Comparison of ENCODE assay signal across 16 cellular contexts in the genomic region with DNA sequence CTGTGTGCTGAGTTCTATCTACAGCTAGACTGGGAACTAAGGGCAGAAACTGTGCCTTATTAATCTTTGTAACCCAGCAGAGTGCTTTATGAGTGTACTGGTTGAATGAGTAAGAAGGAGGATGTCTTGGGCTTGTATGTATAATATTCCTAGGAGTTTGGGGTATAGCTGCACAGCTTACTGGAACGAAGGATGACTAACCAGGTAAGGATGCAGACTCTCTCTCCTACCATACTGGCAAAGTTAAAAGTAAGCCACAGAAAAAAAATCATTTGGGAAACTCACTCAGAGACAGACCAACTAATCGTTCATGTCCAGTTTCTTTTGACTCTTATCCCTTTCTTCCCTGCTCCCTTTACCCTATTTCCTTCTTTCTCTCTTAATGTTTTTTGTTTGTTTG. TPM values are rescaled to one million over a fixed set of nuclear protein-coding genes. Genes with fewer than 3 reads are reported as not detected.
A peak's percentile ranks its signal among the peaks of the same experiment; 100 is the strongest.
DNase-seq lines count a peak whose midpoint lies in the region; ATAC-seq and TF ChIP-seq lines count a peak whose summit lies in the region.
"Had no signal": no experiment of that assay in that cellular context is flagged by ENCODE, and none has a peak within 500 bp of the region (broad histone marks: within the 10 kb centered on the region; RNA-seq: fewer than 3 reads in every experiment).

No MANE protein-coding gene starts in this region.

- no peaks in the 10 kb centered on the region for H3K27me3 ChIP-seq in prostate gland (replicated peaks; ENCODE audit: insufficient read depth)
- H3K27me3 ChIP-seq: heart left ventricle had no signal

- H3K36me3 ChIP-seq in prostate gland: no peaks in the 10 kb centered on the region
- H3K36me3 ChIP-seq: heart left ventricle had no signal

- peaks cover 23% of the 10 kb centered on the region for H3K4me1 Mint-ChIP-seq in stimulated activated naive CD8-positive, alpha-beta T cell treated with anti-CD3 and anti-CD28 coated beads, Interleukin-15, Interleukin-2, amounts not matched to agents 100 ng/mL and 50 ng/mL, for 24 hours (ENCODE audit: low read depth)
- H3K4me1 Mint-ChIP-seq in stimulated activated naive CD8-positive, alpha-beta T cell treated with anti-CD3 and anti-CD28 coated beads, Interleukin-15, amount 100 ng/mL, for 72 hours: peaks cover 18% of the 10 kb centered on the region

- 80% methylated on average over 2 of the region's 2 CpGs for WGBS in prostate gland

- H3K9me3 ChIP-seq in prostate gland: no peaks in the 10 kb centered on the region
- H3K9me3 ChIP-seq: heart left ventricle, mucosa of descending colon had no signal

- TF ChIP-seq CTCF in fibroblast of pulmonary artery (IDR thresholded peaks at IDR 0.05; ENCODE audit: low read length, missing control alignments) (no peak), prostate gland (IDR thresholded peaks at IDR 0.05) (no peak)

- intact Hi-C loops in prostate gland (cut with DNase I): no loop called here

- no peaks in the 10 kb centered on the region for H3K4me1 ChIP-seq in prostate gland (replicated peaks)

- H3K27ac ChIP-seq in prostate gland: no peak overlapping the region
- H3K27ac ChIP-seq: heart left ventricle had no signal

- H3K4me3 ChIP-seq in fibroblast of pulmonary artery (replicated peaks; ENCODE audit: low read depth, low read length): no peak overlapping the region
- no peak overlapping the region for H3K4me3 ChIP-seq in prostate gland
- H3K4me3 ChIP-seq: heart left ventricle, mucosa of descending colon had no signal

- peak overlapping the region; percentile 18 for H3K27ac Mint-ChIP-seq in stimulated activated naive CD8-positive, alpha-beta T cell treated with anti-CD3 and anti-CD28 coated beads, Interleukin-15, Interleukin-2, amounts not matched to agents 100 ng/mL and 50 ng/mL, for 24 hours
- H3K27ac Mint-ChIP-seq in stimulated activated naive CD8-positive, alpha-beta T cell treated with anti-CD3 and anti-CD28 coated beads, Interleukin-15, amount 100 ng/mL, for 72 hours: no peak overlapping the region

- H3K4me3 Mint-ChIP-seq in stimulated activated naive CD8-positive, alpha-beta T cell treated with anti-CD3 and anti-CD28 coated beads, Interleukin-15, Interleukin-2, amounts not matched to agents 100 ng/mL and 50 ng/mL, for 24 hours: no peak overlapping the region
- H3K4me3 Mint-ChIP-seq in stimulated activated naive CD8-positive, alpha-beta T cell treated with anti-CD3 and anti-CD28 coated beads, Interleukin-15, amount 100 ng/mL, for 72 hours: peak overlapping the region in 1 of 2 donors; percentile 11

- H3K36me3 Mint-ChIP-seq in stimulated activated naive CD8-positive, alpha-beta T cell treated with anti-CD3 and anti-CD28 coated beads, Interleukin-15, Interleukin-2, amounts not matched to agents 100 ng/mL and 50 ng/mL, for 24 hours (ENCODE audit: low read depth): no peaks in the 10 kb centered on the region

- no peak for ATAC-seq in stimulated activated naive CD8-positive, alpha-beta T cell treated with anti-CD3 and anti-CD28 coated beads, Interleukin-15, amount 100 ng/mL, for 72 hours
- ATAC-seq: heart left ventricle, mucosa of descending colon had no signal

- no peak for TF ChIP-seq POLR2A in prostate gland (IDR thresholded peaks at IDR 0.05)

- H3K27me3 Mint-ChIP-seq in stimulated activated naive CD8-positive, alpha-beta T cell treated with anti-CD3 and anti-CD28 coated beads, Interleukin-15, Interleukin-2, amounts not matched to agents 100 ng/mL and 50 ng/mL, for 24 hours: no peaks in the 10 kb centered on the region
- no peaks in the 10 kb centered on the region for H3K27me3 Mint-ChIP-seq in stimulated activated naive CD8-positive, alpha-beta T cell treated with anti-CD3 and anti-CD28 coated beads, Interleukin-15, amount 100 ng/mL, for 72 hours

- DNase-seq in stimulated activated naive CD8-positive, alpha-beta T cell treated with anti-CD3 and anti-CD28 coated beads, Interleukin-15, amount 100 ng/mL, for 72 hours: no peak
- DNase-seq in SW480 (ENCODE audit: low spot score) (peak; percentile 28), fibroblast of pulmonary artery (ENCODE audit: low read depth) (peak; percentile 36), prostate gland (ENCODE audit: low spot score) (no peak), islet precursor cell (no peak), anterior cingulate cortex (lab: John Stamatoyannopoulos, UW) (no peak), superior temporal gyrus (ENCODE audit: extremely low spot score) (no peak)
- DNase-seq: activated CD4-positive, alpha-beta T cell treated with anti-CD3 and anti-CD28 coated beads, Interleukin-2, amount 50 U/mL, for 1 hour; C1 segment of cervical spinal cord; heart left ventricle; mucosa of descending colon; NCI-H2029 treated with DMSO at 0.1 percent for 48 hours; RPMI8226; stimulated activated CD4-positive, alpha-beta T cell treated with anti-CD3 and anti-CD28 coated beads, Interleukin-15, amount 100 ng/mL, for 24 hours; stimulated activated naive CD4-positive, alpha-beta T cell treated with Interleukin-2 at 50 U/mL for 16 hours had no signal

- no peaks in the 10 kb centered on the region for H3K9me3 Mint-ChIP-seq in stimulated activated naive CD8-positive, alpha-beta T cell treated with anti-CD3 and anti-CD28 coated beads, Interleukin-15, Interleukin-2, amounts not matched to agents 100 ng/mL and 50 ng/mL, for 24 hours
- H3K9me3 Mint-ChIP-seq in stimulated activated naive CD8-positive, alpha-beta T cell treated with anti-CD3 and anti-CD28 coated beads, Interleukin-15, amount 100 ng/mL, for 72 hours: no peaks in the 10 kb centered on the region

RNA-seq across cellular contexts. Expression of gene DHTKD1, which starts 1.4 kb away (rescaled TPM):
- 10 to 100 TPM; 33.4 to 59.2 TPM for total RNA-seq in prostate gland

RNA-seq across cellular contexts. Expression of gene UPF2, which starts 24.7 kb away (rescaled TPM):
- 10 to 100 TPM; 21.4 to 31.7 TPM for total RNA-seq in prostate gland

Comparison
In these comparisons a context has a peak if more than half of its experiments do, and no peak if none do; other contexts are left out.
1. DNase-seq: peak in SW480 (single experiment) and fibroblast of pulmonary artery (single experiment); none in stimulated activated naive CD8-positive, alpha-beta T cell treated with anti-CD3 and anti-CD28 coated beads, Interleukin-15, amount 100 ng/mL, for 72 hours (0 of 2), prostate gland (single experiment), islet precursor cell (single experiment), anterior cingulate cortex (0 of 58) and superior temporal gyrus (single experiment).